21 cellular contexts compared by ENCODE assay signal in genomic region chr11:113363996-113364641, GRCh38. TPM values are rescaled to one million over a fixed set of nuclear protein-coding genes. Genes with fewer than 3 reads are reported as not detected.
DNase-seq lines count a peak whose midpoint lies in the region; ATAC-seq, FAIRE-seq and TF ChIP-seq lines count a peak whose summit lies in the region.
"Had no signal": no experiment of that assay in that cellular context is flagged by ENCODE, and none has a peak within 500 bp of the region (broad histone marks: within the 10 kb centered on the region; RNA-seq: fewer than 3 reads in every experiment).

No MANE protein-coding gene starts in this region.

- CTCF ChIA-PET in CD8-positive, alpha-beta memory T cell (lab: Charles Lee), result no interaction called here

- no peaks in the 10 kb centered on the region for H3K27me3 ChIP-seq in CD8-positive, alpha-beta memory T cell (ENCODE audit: insufficient read depth, low read length, poor library complexity, severe bottlenecking)
- no peaks in the 10 kb centered on the region for H3K27me3 ChIP-seq in RWPE2 (ENCODE audit: insufficient read depth, poor library complexity, severe bottlenecking)
- no peaks in the 10 kb centered on the region for H3K27me3 ChIP-seq in keratinocyte (ENCODE audit: control insufficient read depth, extremely low read depth, insufficient read depth, low read length)
- no peaks in the 10 kb centered on the region for H3K27me3 ChIP-seq in right cardiac atrium (ENCODE audit: control insufficient read depth, insufficient read depth)
- H3K27me3 ChIP-seq: Peyer's patch had no signal

- peak overlapping the region in 6 of 8 donors; percentile 9 to 54 (median 36) for H3K27ac Mint-ChIP-seq in CD8-positive, alpha-beta memory T cell

- POLR2A ChIA-PET in CD8-positive, alpha-beta memory T cell (lab: Charles Lee), result no interaction called here

- intact Hi-C loops in right cardiac atrium (cut with DNase I) (no loop called here), left ventricle myocardium superior (cut with micrococcal nuclease) (no loop called here)

- H3K9me3 Mint-ChIP-seq in CD8-positive, alpha-beta memory T cell, result no peaks in the 10 kb centered on the region

- no peaks in the 10 kb centered on the region for H3K9me3 ChIP-seq in CD8-positive, alpha-beta memory T cell (ENCODE audit: low read length)
- H3K9me3 ChIP-seq in RWPE2 (ENCODE audit: severe bottlenecking) (no peaks in the 10 kb centered on the region), keratinocyte (ENCODE audit: control insufficient read depth, low read depth, low read length) (no peaks in the 10 kb centered on the region), right cardiac atrium (ENCODE audit: control insufficient read depth, low read length) (no peaks in the 10 kb centered on the region)
- H3K9me3 ChIP-seq: Peyer's patch had no signal

- FAIRE-seq in keratinocyte (lab: Jason Lieb, UNC), result peak; percentile 74
- FAIRE-seq: G401.6, H1 had no signal

- peaks cover 18 to 39% (median 33%) of the 10 kb centered on the region in 3 donors for H3K4me1 Mint-ChIP-seq in CD8-positive, alpha-beta memory T cell

- no peak overlapping the region for H3K9ac ChIP-seq in keratinocyte (ENCODE audit: control insufficient read depth, extremely low read depth, insufficient read depth, low read length)

- DNase-seq in CD8-positive, alpha-beta memory T cell, result no peak
- DNase-seq in RWPE2 (ENCODE audit: low spot score) (no peak), keratinocyte (ENCODE audit: low read depth, low spot score) (no peak), right cardiac atrium (no peak), NCI-H2171 treated with DMSO at 0.1 percent for 48 hours (lab: John Stamatoyannopoulos, UW) (no peak), left ventricle myocardium superior (no peak)
- DNase-seq: DND-41, IMR-90, Karpas-422, NCI-H1417 treated with DMSO at 0.1 percent for 48 hours, NCI-H187 treated with DMSO at 0.1 percent for 48 hours, NCI-H526, Peyer's patch, Right ventricle myocardium superior, SW 1271 had no signal

- peak; percentile 52 for ATAC-seq in GM19025 (IDR thresholded peaks at IDR 0.05; ENCODE audit: low read depth, unreplicated experiment)
- ATAC-seq in RWPE2 (ENCODE audit: low read depth), result peak; percentile 47; the same call in 2 of the 3 replicates
- ATAC-seq in right cardiac atrium, result no peak
- no peak for ATAC-seq in left ventricle myocardium superior

- no peak overlapping the region for H3K27ac ChIP-seq in CD8-positive, alpha-beta memory T cell (ENCODE audit: low read depth, low read length)
- peak overlapping the region; percentile 86 for H3K27ac ChIP-seq in RWPE2 (ENCODE audit: poor library complexity, severe bottlenecking)
- peak overlapping the region; percentile 15 for H3K27ac ChIP-seq in keratinocyte (ENCODE audit: control insufficient read depth, insufficient read depth, low read length)
- H3K27ac ChIP-seq in right cardiac atrium (ENCODE audit: low read length), result no peak overlapping the region
- H3K27ac ChIP-seq: C4-2B, HL-60, Peyer's patch had no signal

- dilution Hi-C loops in keratinocyte (cut with MboI; ENCODE audit: extremely low pct_ligation_motif_present, low sequenced_read_pairs), result no loop called here

- H3K4me1 ChIP-seq in CD8-positive, alpha-beta memory T cell (ENCODE audit: insufficient read depth, low read length), result peaks cover 7% of the 10 kb centered on the region
- peaks cover 14% of the 10 kb centered on the region for H3K4me1 ChIP-seq in RWPE2 (ENCODE audit: insufficient read depth, poor library complexity, severe bottlenecking)
- peaks cover 14% of the 10 kb centered on the region for H3K4me1 ChIP-seq in keratinocyte (ENCODE audit: control insufficient read depth, extremely low read depth, insufficient read depth, low read length)
- H3K4me1 ChIP-seq in right cardiac atrium (ENCODE audit: control insufficient read depth, insufficient read depth, low read length), result no peaks in the 10 kb centered on the region
- H3K4me1 ChIP-seq: Peyer's patch had no signal

- no peak overlapping the region for H3K4me2 ChIP-seq in keratinocyte (ENCODE audit: control insufficient read depth, extremely low read depth, insufficient read depth, low read depth, low read length)

- H3K36me3 ChIP-seq in CD8-positive, alpha-beta memory T cell (ENCODE audit: insufficient read depth, low read length), result peaks cover 30% of the 10 kb centered on the region
- peaks cover 27% of the 10 kb centered on the region for H3K36me3 ChIP-seq in RWPE2 (ENCODE audit: low read depth)
- peaks cover 19 to 40% of the 10 kb centered on the region in 2 experiments for H3K36me3 ChIP-seq in keratinocyte (ENCODE audit: control insufficient read depth in 2 of 2, extremely low read depth in 1 of 2, insufficient read depth in 2 of 2, low read length in 2 of 2)

- H3K9me1 ChIP-seq in keratinocyte (ENCODE audit: control insufficient read depth, extremely low read depth, insufficient read depth, low read length), result no peaks in the 10 kb centered on the region

- H3K4me3 Mint-ChIP-seq in CD8-positive, alpha-beta memory T cell, result no peak overlapping the region

- TF ChIP-seq CTCF in RWPE2 (IDR thresholded peaks at IDR 0.05; ENCODE audit: poor library complexity, severe bottlenecking), result no peak
- TF ChIP-seq CTCF in keratinocyte (optimal IDR thresholded peaks at IDR 0.05 in 1 of 3, IDR thresholded peaks at IDR 0.05 in 1 of 3, conservative IDR thresholded peaks at IDR 0.05 in 1 of 3; ENCODE audit: extremely low read depth in 1 of 3, insufficient read depth in 2 of 3, low read length in 3 of 3), result no peak

- H3K4me3 ChIP-seq in CD8-positive, alpha-beta memory T cell (ENCODE audit: low read length), result no peak overlapping the region
- H3K4me3 ChIP-seq in RWPE2 (ENCODE audit: severe bottlenecking) (no peak overlapping the region), keratinocyte (ENCODE audit: control insufficient read depth in 2 of 3, extremely low read depth in 1 of 3, insufficient read depth in 2 of 3, low read depth in 1 of 3, low read length in 3 of 3) (no peak overlapping the region), right cardiac atrium (ENCODE audit: low read length) (no peak overlapping the region)
- H3K4me3 ChIP-seq: Peyer's patch had no signal

- H3K36me3 Mint-ChIP-seq in CD8-positive, alpha-beta memory T cell, result peaks cover 9 to 98% (median 13%) of the 10 kb centered on the region in 3 donors

- H3K27me3 Mint-ChIP-seq in CD8-positive, alpha-beta memory T cell, result no peaks in the 10 kb centered on the region

- no peak overlapping the region for H2AFZ ChIP-seq in keratinocyte (ENCODE audit: control insufficient read depth, low read length)

- WGBS in right cardiac atrium, result 80% methylated on average over 7 of the region's 7 CpGs

- H4K20me1 ChIP-seq in keratinocyte (ENCODE audit: control insufficient read depth, extremely low read depth, insufficient read depth, low read length), result no peaks in the 10 kb centered on the region

- H3K79me2 ChIP-seq in keratinocyte (ENCODE audit: control insufficient read depth, insufficient read depth, low read length), result no peaks in the 10 kb centered on the region

RNA-seq across cellular contexts. Expression of gene ANKK1, which starts 23.5 kb away (rescaled TPM):
- total RNA-seq in CD8-positive, alpha-beta memory T cell, result under 1 TPM; 0.42 to 0.57 TPM
- polyA plus RNA-seq in CD8-positive, alpha-beta memory T cell, result 0.08 TPM
- polyA plus RNA-seq in keratinocyte, result 0.85 to 1.8 TPM (median 0.92 TPM) in 3 replicates
- polyA plus RNA-seq in keratinocyte (2011; ENCODE audit: low read depth), result 0.17 TPM
- 0.45 and 0.83 TPM in 2 replicates for polyA plus RNA-seq in keratinocyte (2011; cell fraction: cytosol; rRNA removed)
- polyA plus RNA-seq in keratinocyte (2011; cell fraction: nucleus; rRNA removed), result 3.0 and 3.1 TPM in 2 replicates
- 0.89 and 1.0 TPM in 2 replicates for polyA plus RNA-seq in keratinocyte (2012; ENCODE audit: low replicate concordance)
- 1.1 to 1.8 TPM (median 1.4 TPM) in 3 replicates for polyA minus RNA-seq in keratinocyte
- 1.2 TPM for polyA minus RNA-seq in keratinocyte (2011; cell fraction: cytosol; rRNA and poly(A)+ RNA removed)
- 1.6 and 2.0 TPM in 2 replicates for polyA minus RNA-seq in keratinocyte (2011; cell fraction: nucleus; rRNA and poly(A)+ RNA removed)
- under 1 TPM in 1 of 4 donors, not detected in 3; 0.23 TPM for total RNA-seq in right cardiac atrium
- 0.14 TPM for polyA plus RNA-seq in right cardiac atrium
- total RNA-seq in left ventricle myocardium superior, result 0.10 TPM
- total RNA-seq: H1, HT1080, IMR-90, Right ventricle myocardium superior had no signal
- polyA plus RNA-seq: IMR-90 had no signal

RNA-seq across cellular contexts. Expression of gene TTC12, which starts 49.7 kb away (rescaled TPM):
- 10 to 100 TPM; 20.3 to 21.9 TPM for total RNA-seq in CD8-positive, alpha-beta memory T cell
- 7.2 TPM for polyA plus RNA-seq in CD8-positive, alpha-beta memory T cell
- 17.2 to 27.3 TPM (median 23.4 TPM) in 3 replicates for polyA plus RNA-seq in keratinocyte
- 19.8 TPM for polyA plus RNA-seq in keratinocyte (2011; ENCODE audit: low read depth)
- polyA plus RNA-seq in keratinocyte (2011; cell fraction: cytosol; rRNA removed), result 13.5 and 15.1 TPM in 2 replicates
- 46.2 and 48.3 TPM in 2 replicates for polyA plus RNA-seq in keratinocyte (2011; cell fraction: nucleus; rRNA removed)
- 9.3 and 13.7 TPM in 2 replicates for polyA plus RNA-seq in keratinocyte (2012; ENCODE audit: low replicate concordance)
- polyA minus RNA-seq in keratinocyte, result 15.2 to 37.2 TPM (median 29.6 TPM) in 3 replicates
- 9.2 TPM for polyA minus RNA-seq in keratinocyte (2011; cell fraction: cytosol; rRNA and poly(A)+ RNA removed)
- 20.6 and 41.2 TPM in 2 replicates for polyA minus RNA-seq in keratinocyte (2011; cell fraction: nucleus; rRNA and poly(A)+ RNA removed)
- total RNA-seq in right cardiac atrium, result 10 to 100 TPM in 2 of 4 donors, 1 to 10 TPM in 2; 5.0 to 10.9 (median 7.9) TPM
- polyA plus RNA-seq in right cardiac atrium, result 5.0 TPM
- total RNA-seq in left ventricle myocardium superior, result 7.7 TPM

Comparison
In these comparisons a context has a peak if more than half of its experiments do, and no peak if none do; other contexts are left out.
1. H3K27ac ChIP-seq: peak in RWPE2 (single experiment) and keratinocyte (single experiment); none in CD8-positive, alpha-beta memory T cell (single experiment) and right cardiac atrium (single experiment).
2. ATAC-seq: peak in GM19025 (single experiment) and RWPE2 (single experiment); none in right cardiac atrium (0 of 2) and left ventricle myocardium superior (single experiment).